1 cellular context compared by ENCODE assay signal in the genomic region with DNA sequence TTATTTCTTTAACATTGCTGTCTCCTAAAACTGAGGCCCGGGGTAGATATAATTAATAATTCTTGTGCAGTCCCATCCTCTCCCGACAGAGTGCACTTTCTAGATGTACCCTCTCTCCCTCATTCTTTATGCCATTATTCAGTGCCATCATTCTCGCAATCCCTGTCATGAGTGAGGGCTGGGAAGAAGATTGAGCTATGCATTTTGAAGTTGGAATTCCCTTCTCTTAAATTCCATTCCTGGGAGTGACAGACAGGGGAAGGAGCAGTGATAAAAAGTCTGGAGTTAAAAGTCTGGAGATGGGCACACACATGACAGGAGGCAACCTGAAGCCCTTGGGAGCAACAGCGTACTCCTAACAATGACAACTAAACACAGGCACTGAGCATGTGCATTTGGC.
TF ChIP-seq lines count a peak whose summit lies in the region.

No MANE protein-coding gene starts in this region.

TF ChIP-seq in IMR-90, 13 proteins besides CTCF, POLR2A, EP300 and RAD21:
- TF ChIP-seq CEBPB (IDR thresholded peaks at IDR 0.05; ENCODE audit: low read depth, low read length) (no peak), BHLHE40 (IDR thresholded peaks at IDR 0.05; ENCODE audit: low read depth, low read length) (no peak), CHD1 (IDR thresholded peaks at IDR 0.05; ENCODE audit: low read depth, low read length) (no peak), RCOR1 (IDR thresholded peaks at IDR 0.05; ENCODE audit: insufficient replicate concordance, low read length) (no peak), NFE2L2 (IDR thresholded peaks at IDR 0.05; ENCODE audit: low read depth, low read length) (no peak), SMC3 (IDR thresholded peaks at IDR 0.05; ENCODE audit: low read depth, low read length) (no peak), MAZ (IDR thresholded peaks at IDR 0.05; ENCODE audit: borderline replicate concordance, low read depth, low read length) (no peak), MXI1 (IDR thresholded peaks at IDR 0.05; ENCODE audit: borderline replicate concordance, low read depth, low read length) (no peak)
- TF ChIP-seq, protein P1, sequence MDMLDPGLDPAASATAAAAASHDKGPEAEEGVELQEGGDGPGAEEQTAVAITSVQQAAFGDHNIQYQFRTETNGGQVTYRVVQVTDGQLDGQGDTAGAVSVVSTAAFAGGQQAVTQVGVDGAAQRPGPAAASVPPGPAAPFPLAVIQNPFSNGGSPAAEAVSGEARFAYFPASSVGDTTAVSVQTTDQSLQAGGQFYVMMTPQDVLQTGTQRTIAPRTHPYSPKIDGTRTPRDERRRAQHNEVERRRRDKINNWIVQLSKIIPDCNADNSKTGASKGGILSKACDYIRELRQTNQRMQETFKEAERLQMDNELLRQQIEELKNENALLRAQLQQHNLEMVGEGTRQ (IDR thresholded peaks at IDR 0.05; ENCODE audit: low read depth, low read length): no peak
- TF ChIP-seq, protein P2, sequence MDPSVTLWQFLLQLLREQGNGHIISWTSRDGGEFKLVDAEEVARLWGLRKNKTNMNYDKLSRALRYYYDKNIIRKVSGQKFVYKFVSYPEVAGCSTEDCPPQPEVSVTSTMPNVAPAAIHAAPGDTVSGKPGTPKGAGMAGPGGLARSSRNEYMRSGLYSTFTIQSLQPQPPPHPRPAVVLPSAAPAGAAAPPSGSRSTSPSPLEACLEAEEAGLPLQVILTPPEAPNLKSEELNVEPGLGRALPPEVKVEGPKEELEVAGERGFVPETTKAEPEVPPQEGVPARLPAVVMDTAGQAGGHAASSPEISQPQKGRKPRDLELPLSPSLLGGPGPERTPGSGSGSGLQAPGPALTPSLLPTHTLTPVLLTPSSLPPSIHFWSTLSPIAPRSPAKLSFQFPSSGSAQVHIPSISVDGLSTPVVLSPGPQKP (IDR thresholded peaks at IDR 0.05; ENCODE audit: borderline replicate concordance, low read depth, low read length): no peak
